ENCODE assay signal across 25 cellular contexts in genomic region chr5:115621365-115621900, GRCh38. TPM values are rescaled to one million over a fixed set of nuclear protein-coding genes. Genes with fewer than 3 reads are reported as not detected.
DNase-seq lines count a peak whose midpoint lies in the region; ATAC-seq and TF ChIP-seq lines count a peak whose summit lies in the region.
"Had no signal": no experiment of that assay in that cellular context is flagged by ENCODE, and none has a peak within 500 bp of the region (broad histone marks: within the 10 kb centered on the region; RNA-seq: fewer than 3 reads in every experiment).

No MANE protein-coding gene starts in this region.

- H3F3A ChIP-seq in smooth muscle cell (ENCODE audit: low read depth), result no peaks in the 10 kb centered on the region

- DNase-seq in activated naive CD4-positive, alpha-beta T cell treated with Interleukin-2 at 50 U/mL for 16 hours, result no peak
- DNase-seq in memory B cell (ENCODE audit: low spot score in 2 of 2) (no peak), smooth muscle cell (lab: John Stamatoyannopoulos, UW; ENCODE audit: unreplicated experiment) (no peak), 8988T (no peak), ecto neural progenitor cell (ENCODE audit: low spot score) (no peak)
- DNase-seq: activated CD4-positive, alpha-beta T cell treated with anti-CD3 and anti-CD28 coated beads for 48 hours; activated effector memory CD4-positive, alpha-beta T cell treated with Interleukin-2 at 50 U/mL for 16 hours; adrenal gland; EL; head of caudate nucleus; left lung; midbrain; NCI-H2107; NCI-H510A treated with DMSO at 0.1 percent for 48 hours; Peyer's patch; SJCRH30; stimulated activated CD4-positive, alpha-beta T cell treated with anti-CD3 and anti-CD28 coated beads, Interleukin-4, amount 100 ng/mL, for 4 hours; T-helper 1 cell; upper lobe of left lung had no signal

- H3K27me3 ChIP-seq in smooth muscle cell (ENCODE audit: low read depth) (no peaks in the 10 kb centered on the region), gastroesophageal sphincter (no peaks in the 10 kb centered on the region)
- H3K27me3 ChIP-seq: adrenal gland, left lung, neutrophil, Peyer's patch, SJCRH30, upper lobe of left lung had no signal

- peak overlapping the region; percentile 94 for H3K27ac Mint-ChIP-seq in activated naive CD4-positive, alpha-beta T cell treated with anti-CD3 and anti-CD28 coated beads, Interleukin-2, amount 50 U/mL, for 24 hours
- H3K27ac Mint-ChIP-seq in activated T-helper 17 cell treated with anti-CD3 and anti-CD28 coated beads, Interleukin-2, amount 50 U/mL, for 72 hours, result peak overlapping the region; percentile 51
- peak overlapping the region; percentile 40 for H3K27ac Mint-ChIP-seq in memory B cell

- peak overlapping the region; percentile 95 for H3K4me2 ChIP-seq in smooth muscle cell

- peaks cover 89% of the 10 kb centered on the region for H3K79me2 ChIP-seq in smooth muscle cell (ENCODE audit: low read depth)

- H3K9me3 Mint-ChIP-seq in activated naive CD4-positive, alpha-beta T cell treated with anti-CD3 and anti-CD28 coated beads, Interleukin-2, amount 50 U/mL, for 24 hours, result no peaks in the 10 kb centered on the region
- H3K9me3 Mint-ChIP-seq in activated T-helper 17 cell treated with anti-CD3 and anti-CD28 coated beads, Interleukin-2, amount 50 U/mL, for 72 hours, result no peaks in the 10 kb centered on the region
- H3K9me3 Mint-ChIP-seq in memory B cell, result no peaks in the 10 kb centered on the region

- H3K4me1 Mint-ChIP-seq in activated naive CD4-positive, alpha-beta T cell treated with anti-CD3 and anti-CD28 coated beads, Interleukin-2, amount 50 U/mL, for 24 hours, result peaks cover 29% of the 10 kb centered on the region
- H3K4me1 Mint-ChIP-seq in activated T-helper 17 cell treated with anti-CD3 and anti-CD28 coated beads, Interleukin-2, amount 50 U/mL, for 72 hours, result peaks cover 10% of the 10 kb centered on the region
- H3K4me1 Mint-ChIP-seq in memory B cell, result peaks cover 13% of the 10 kb centered on the region

- H3K4me3 Mint-ChIP-seq in activated naive CD4-positive, alpha-beta T cell treated with anti-CD3 and anti-CD28 coated beads, Interleukin-2, amount 50 U/mL, for 24 hours, result peak overlapping the region; percentile 24
- H3K4me3 Mint-ChIP-seq in activated T-helper 17 cell treated with anti-CD3 and anti-CD28 coated beads, Interleukin-2, amount 50 U/mL, for 72 hours, result no peak overlapping the region
- H3K4me3 Mint-ChIP-seq in memory B cell, result no peak overlapping the region

- no peak overlapping the region for H2AFZ ChIP-seq in smooth muscle cell (ENCODE audit: low read depth)

- TF ChIP-seq CTCF in smooth muscle cell (IDR thresholded peaks at IDR 0.05; ENCODE audit: borderline replicate concordance, insufficient read depth, poor library complexity, severe bottlenecking) (no peak), gastroesophageal sphincter (IDR thresholded peaks at IDR 0.05) (no peak)

- no peak for ATAC-seq in activated T-helper 17 cell treated with anti-CD3 and anti-CD28 coated beads, Interleukin-2, amount 50 U/mL, for 72 hours (replicated peaks)
- ATAC-seq in memory B cell (ENCODE audit: low read depth) (no peak), gastroesophageal sphincter (no peak)
- ATAC-seq: left lung had no signal

- H3K36me3 ChIP-seq in smooth muscle cell (ENCODE audit: low read depth), result peaks cover 31% of the 10 kb centered on the region
- peaks cover 0 to 32% of the 10 kb centered on the region in 2 donors for H3K36me3 ChIP-seq in gastroesophageal sphincter

- H3K4me3 ChIP-seq in smooth muscle cell (no peak overlapping the region), gastroesophageal sphincter (no peak overlapping the region)
- H3K4me3 ChIP-seq: left lung, Peyer's patch, SJCRH30, upper lobe of left lung had no signal

- 84% methylated on average over 4 of the region's 4 CpGs for WGBS in smooth muscle cell (ENCODE audit: low lambda C conversion rate)
- 71 to 78% methylated on average over 4 of the region's 4 CpGs for WGBS in gastroesophageal sphincter (ENCODE audit: low coverage in 1 of 2), 2 donors

- H3K27ac ChIP-seq in smooth muscle cell (ENCODE audit: low read depth) (peak overlapping the region; percentile 12), gastroesophageal sphincter (no peak overlapping the region)
- H3K27ac ChIP-seq: coronary artery, left lung, neutrophil, Peyer's patch, SJCRH30, upper lobe of left lung had no signal

- H3K4me1 ChIP-seq in smooth muscle cell (ENCODE audit: low read depth) (peaks cover 31% of the 10 kb centered on the region), gastroesophageal sphincter (peaks cover 20 to 45% (median 21%) of the 10 kb centered on the region in 3 donors)

- TF ChIP-seq POLR2A in gastroesophageal sphincter (IDR thresholded peaks at IDR 0.05), result no peak

- no peak overlapping the region for H3K9ac ChIP-seq in smooth muscle cell (ENCODE audit: low read depth)

- no peak for TF ChIP-seq EP300 in gastroesophageal sphincter (IDR thresholded peaks at IDR 0.05)

- no peaks in the 10 kb centered on the region for H3K27me3 Mint-ChIP-seq in activated naive CD4-positive, alpha-beta T cell treated with anti-CD3 and anti-CD28 coated beads, Interleukin-2, amount 50 U/mL, for 24 hours
- H3K27me3 Mint-ChIP-seq in activated T-helper 17 cell treated with anti-CD3 and anti-CD28 coated beads, Interleukin-2, amount 50 U/mL, for 72 hours, result no peaks in the 10 kb centered on the region
- H3K27me3 Mint-ChIP-seq in memory B cell, result no peaks in the 10 kb centered on the region

- H4K20me1 ChIP-seq in smooth muscle cell (ENCODE audit: low read depth), result peaks cover 64% of the 10 kb centered on the region

- peaks cover 5% of the 10 kb centered on the region for H3K36me3 Mint-ChIP-seq in activated naive CD4-positive, alpha-beta T cell treated with anti-CD3 and anti-CD28 coated beads, Interleukin-2, amount 50 U/mL, for 24 hours
- H3K36me3 Mint-ChIP-seq in activated T-helper 17 cell treated with anti-CD3 and anti-CD28 coated beads, Interleukin-2, amount 50 U/mL, for 72 hours (ENCODE audit: low read depth), result peaks cover 68% of the 10 kb centered on the region
- H3K36me3 Mint-ChIP-seq in memory B cell, result peaks cover 8% of the 10 kb centered on the region

- H3K9me3 ChIP-seq in smooth muscle cell (replicated peaks; ENCODE audit: low read depth), result no peaks in the 10 kb centered on the region
- no peaks in the 10 kb centered on the region for H3K9me3 ChIP-seq in gastroesophageal sphincter
- H3K9me3 ChIP-seq: adrenal gland, left lung, neutrophil, Peyer's patch, SJCRH30, upper lobe of left lung had no signal

RNA-seq across cellular contexts. Expression of gene TMED7, which starts 4.4 kb away (rescaled TPM):
- total RNA-seq in activated T-helper 17 cell treated with anti-CD3 and anti-CD28 coated beads, Interleukin-2, amount 50 U/mL, for 72 hours, result 10 to 100 TPM; 26.9 to 39.7 TPM
- 236 and 293 TPM in 2 replicates for total RNA-seq in smooth muscle cell
- polyA plus RNA-seq in smooth muscle cell, result 71.5 and 91.5 TPM in 2 replicates
- 100 to 1,000 TPM; 100 to 148 (median 120) TPM for total RNA-seq in gastroesophageal sphincter

RNA-seq across cellular contexts. Expression of gene TICAM2, which starts 19.2 kb away (rescaled TPM):
- 1 to 10 TPM in 1 of 2 donors, under 1 TPM in 1; 0.56 to 3.6 TPM for total RNA-seq in activated T-helper 17 cell treated with anti-CD3 and anti-CD28 coated beads, Interleukin-2, amount 50 U/mL, for 72 hours
- total RNA-seq in smooth muscle cell, result 13.3 and 17.7 TPM in 2 replicates
- polyA plus RNA-seq in smooth muscle cell, result 8.3 and 11.5 TPM in 2 replicates
- total RNA-seq in gastroesophageal sphincter, result 1 to 10 TPM; 1.2 to 4.7 (median 3.1) TPM
- total RNA-seq: H1 had no signal

Comparison
In these comparisons a context has a peak if more than half of its experiments do, and no peak if none do; other contexts are left out.
1. H3K27ac Mint-ChIP-seq: peak in every context shown above with its lines; median percentile 94 in activated naive CD4-positive, alpha-beta T cell treated with anti-CD3 and anti-CD28 coated beads, Interleukin-2, amount 50 U/mL, for 24 hours; 51 in activated T-helper 17 cell treated with anti-CD3 and anti-CD28 coated beads, Interleukin-2, amount 50 U/mL, for 72 hours; 40 in memory B cell.